ENCODE assay signal across 8 cellular contexts in the genomic region with DNA sequence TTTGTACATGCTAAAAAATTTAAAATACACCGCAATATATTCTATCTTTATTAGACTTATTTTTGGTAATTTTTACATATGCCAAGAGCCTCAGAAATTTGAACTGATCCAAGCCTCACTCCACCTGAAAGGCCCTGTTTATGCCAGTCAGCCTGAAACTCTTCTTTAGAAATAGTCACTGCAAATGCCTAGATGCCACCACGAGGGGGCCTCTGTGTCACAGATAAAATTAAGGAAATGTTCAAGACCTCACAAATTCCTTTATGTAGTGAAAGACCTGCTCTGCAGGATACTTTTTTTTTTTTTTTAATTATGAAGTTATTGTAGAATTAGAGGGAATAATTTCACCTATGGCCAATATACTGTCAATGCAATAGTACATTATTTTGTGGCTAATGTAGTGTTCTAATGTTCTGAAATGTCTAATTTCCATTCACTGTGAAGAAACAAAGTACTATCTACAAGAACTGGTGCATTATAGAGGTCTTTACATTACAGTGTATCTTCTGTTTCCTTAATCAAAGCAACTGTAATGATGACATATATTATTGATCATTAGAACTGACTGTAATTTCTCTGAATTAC.
DNase-seq lines count a peak whose midpoint lies in the region; ATAC-seq and TF ChIP-seq lines count a peak whose summit lies in the region.

No MANE protein-coding gene starts in this region.

- no peak for TF ChIP-seq POLR2A in breast epithelium (IDR thresholded peaks at IDR 0.05)

- no peak for ATAC-seq in GM21423 (IDR thresholded peaks at IDR 0.05; ENCODE audit: unreplicated experiment)

- H3K4me3 ChIP-seq in H7 (ENCODE audit: insufficient read depth, low read depth, low read length) (no peak overlapping the region), WERI-Rb-1 (ENCODE audit: low read depth, low read length) (no peak overlapping the region), breast epithelium (no peak overlapping the region)

- intact Hi-C loops in breast epithelium (cut with DNase I; ENCODE audit: low total_unique reads), result no loop called here

- H3K4me1 ChIP-seq in breast epithelium, result no peaks in the 10 kb centered on the region

- TF ChIP-seq CTCF in WERI-Rb-1 (IDR thresholded peaks at IDR 0.05; ENCODE audit: low read depth, low read length) (peak; percentile 64), breast epithelium (IDR thresholded peaks at IDR 0.05) (peak in 2 of 3 donors; percentile 42 to 43)

- H3K36me3 ChIP-seq in H7 (replicated peaks; ENCODE audit: control insufficient read depth, insufficient read depth, low read length) (no peaks in the 10 kb centered on the region), WERI-Rb-1 (no peaks in the 10 kb centered on the region), breast epithelium (no peaks in the 10 kb centered on the region)

- H3K9me3 ChIP-seq in WERI-Rb-1 (ENCODE audit: severe bottlenecking), result no peaks in the 10 kb centered on the region
- H3K9me3 ChIP-seq in breast epithelium, result no peaks in the 10 kb centered on the region

- H3K27me3 ChIP-seq in H7 (ENCODE audit: control insufficient read depth, insufficient read depth, low read length) (no peaks in the 10 kb centered on the region), WERI-Rb-1 (ENCODE audit: insufficient read depth, low read depth, severe bottlenecking) (peaks cover 84% of the 10 kb centered on the region), breast epithelium (no peaks in the 10 kb centered on the region)

- no peak overlapping the region for H3K27ac ChIP-seq in WERI-Rb-1
- H3K27ac ChIP-seq in breast epithelium, result no peak overlapping the region

- peak; percentile 29 for DNase-seq in GM03348 (ENCODE audit: low spot score)
- peak; percentile 4 for DNase-seq in H7
- peak; percentile 61 for DNase-seq in MV-4-11 (lab: John Stamatoyannopoulos, UW)
- DNase-seq in WERI-Rb-1, result peak; percentile 50
- DNase-seq in breast epithelium (ENCODE audit: low spot score in 2 of 2), result peak in 1 of 2 donors; percentile 27
- DNase-seq in kidney glomerular epithelial cell (lab: John Stamatoyannopoulos, UW), result peak; percentile 33
- DNase-seq in stimulated activated CD4-positive, alpha-beta T cell treated with anti-CD3 and anti-CD28 coated beads, Interleukin-4, amount 100 ng/mL, for 48 hours (ENCODE audit: low read depth in 2 of 2), result peak; percentile 57 to 61
